24 cellular contexts compared by ENCODE assay signal in genomic region chr9:134258332-134258731, GRCh38.
"Had no signal": no experiment of that assay in that cellular context is flagged by ENCODE, and none has a peak within 500 bp of the region (broad histone marks: within the 10 kb centered on the region; RNA-seq: fewer than 3 reads in every experiment).

No MANE protein-coding gene starts in this region.

- DNase-seq: activated B cell treated with CpG ODN at 0.5 μM for 24 hours; activated CD4-positive, alpha-beta T cell treated with anti-CD3 and anti-CD28 coated beads, Interleukin-2, amount 50 U/mL, for 1 hour; activated CD8-positive, alpha-beta T cell treated with anti-CD3 and anti-CD28 coated beads for 36 hours; activated T-cell treated with anti-CD3 and anti-CD28 coated beads, Interleukin-2, amount 50 U/mL, for 4 hours; cerebellar nuclear complex; effector memory CD8-positive, alpha-beta T cell; erythroblast; gastrocnemius medialis; glutamatergic neuron; hippocampal formation; naive B cell; nephron progenitor cell; ovary; retina; stimulated activated CD4-positive, alpha-beta T cell treated with anti-CD3 and anti-CD28 coated beads, Interleukin-15, amount 100 ng/mL, for 24 hours; stimulated activated CD4-positive, alpha-beta T cell treated with anti-CD3 and anti-CD28 coated beads, Interleukin-2, amount 100 ng/mL, for 24 hours; stimulated activated naive B cell treated with anti-CD40 and anti-IgM and Interleukin-4, amounts not matched to agents 10 μg/mL and 1 μg/mL and 100 μg/mL, for 72 hours; T-helper 1 cell; upper lobe of left lung had no signal

- ATAC-seq: activated CD8-positive, alpha-beta T cell treated with anti-CD3 and anti-CD28 coated beads for 36 hours; activated T-cell treated with anti-CD3 and anti-CD28 coated beads, Interleukin-2, amount 50 U/mL, for 4 hours; effector memory CD8-positive, alpha-beta T cell; gastrocnemius medialis; stimulated activated naive B cell treated with anti-CD40 and anti-IgM and Interleukin-4, amounts not matched to agents 10 μg/mL and 1 μg/mL and 100 μg/mL, for 72 hours had no signal

- H3K27me3 ChIP-seq: dorsolateral prefrontal cortex, gastrocnemius medialis, ovary, thyroid gland, upper lobe of left lung, vagina had no signal

- H3K4me3 ChIP-seq: coronary artery, dorsolateral prefrontal cortex, gastrocnemius medialis, ovary, stomach, thyroid gland, upper lobe of left lung, vagina had no signal

- H3K9me3 ChIP-seq: gastrocnemius medialis, ovary, stomach, thyroid gland, upper lobe of left lung, vagina had no signal

- H3K36me3 ChIP-seq: gastrocnemius medialis, ovary, stomach, thyroid gland, upper lobe of left lung, vagina had no signal

- H3K4me1 ChIP-seq: gastrocnemius medialis, thyroid gland, upper lobe of left lung, vagina had no signal

- H3K27ac ChIP-seq: coronary artery, dorsolateral prefrontal cortex, gastrocnemius medialis, ovary, stomach, thyroid gland, upper lobe of left lung, vagina had no signal
